ENCODE assay signal across 40 cellular contexts in the genomic region with DNA sequence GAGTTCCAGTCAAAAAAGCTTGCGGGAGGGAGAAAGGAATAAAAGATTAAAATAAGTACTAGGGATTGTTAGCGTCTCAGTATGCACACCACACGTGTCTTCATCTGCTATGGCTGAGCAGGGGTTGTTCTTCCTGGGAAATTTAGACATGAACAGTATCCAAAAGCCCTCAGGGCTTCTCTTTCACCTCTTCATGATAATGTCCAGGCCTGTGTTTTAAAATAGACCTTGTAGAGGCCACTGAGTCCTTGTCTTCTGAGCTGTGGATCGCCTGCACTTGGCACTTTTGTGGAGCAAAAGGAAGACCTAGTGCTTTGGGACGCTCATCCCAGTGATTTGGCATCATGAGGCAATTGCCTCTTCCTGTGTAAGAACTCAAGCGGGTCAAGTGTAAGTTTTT. TPM values are rescaled to one million over a fixed set of nuclear protein-coding genes. Genes with fewer than 3 reads are reported as not detected.
"Had no signal": no experiment of that assay in that cellular context is flagged by ENCODE, and none has a peak within 500 bp of the region (broad histone marks: within the 10 kb centered on the region; RNA-seq: fewer than 3 reads in every experiment).

No MANE protein-coding gene starts in this region.

- H3K9me3 ChIP-seq: adrenal gland, body of pancreas, breast epithelium, SJSA1 had no signal

- H3K4me3 ChIP-seq: adrenal gland, body of pancreas, breast epithelium, PC-9, SJSA1 had no signal

- H3K36me3 ChIP-seq: adrenal gland, breast epithelium, SJSA1 had no signal

- DNase-seq: activated B cell treated with CpG ODN at 0.5 μM for 24 hours; activated CD4-positive, alpha-beta memory T cell treated with anti-CD3 and anti-CD28 coated beads for 36 hours; activated CD4-positive, alpha-beta T cell treated with anti-CD3 and anti-CD28 coated beads for 4 hours; activated CD4-positive, alpha-beta T cell treated with anti-CD3 and anti-CD28 coated beads, Interleukin-2, amount 50 U/mL, for 1 hour; activated CD4-positive, CD25-positive, alpha-beta regulatory T cell treated with anti-CD3 and anti-CD28 coated beads, Interleukin-2, amount 50 U/mL, for 72 hours; activated CD8-positive, alpha-beta memory T cell treated with anti-CD3 and anti-CD28 coated beads, Interleukin-2, amount 50 U/mL, for 4 hours; activated gamma-delta T cell treated with Interleukin-2 at 50 U/mL for 16 hours; activated naive CD4-positive, alpha-beta T cell treated with anti-CD3 and anti-CD28 coated beads for 36 hours; activated T-cell treated with anti-CD3 and anti-CD28 coated beads for 4 hours; activated T-cell treated with anti-CD3 and anti-CD28 coated beads, Interleukin-2, amount 50 U/mL, for 4 hours; adrenal gland; body of pancreas; central memory CD4-positive, alpha-beta T cell; Kasumi-1; KG1; MM.1S; MV-4-11; NCI-H1092; NCI-H146; NCI-H187; NCI-H2029 treated with DMSO at 0.1 percent for 48 hours; NCI-H2107; NCI-H2171; NCI-H510A; NCI-H526; NCI-H748 treated with DMSO at 0.1 percent for 48 hours; NK-92 treated with Interleukin-12 subunit alpha and Interleukin-12 subunit beta, amount 100 ng/mL, for 24 hours; PC-9; SHP77; SW 1271; T-helper 1 cell; T-helper 2 cell; T-helper 9 cell had no signal

- H3K4me1 ChIP-seq: breast epithelium, SJSA1 had no signal

- ATAC-seq: activated naive CD4-positive, alpha-beta T cell treated with anti-CD3 and anti-CD28 coated beads, Interleukin-2, amount 50 U/mL, for 72 hours; activated T-cell treated with anti-CD3 and anti-CD28 coated beads, Interleukin-2, amount 50 U/mL, for 4 hours; body of pancreas had no signal

- H3K27ac ChIP-seq: adrenal gland, breast epithelium, PC-9, RWPE1, SJSA1, VCaP had no signal

- H3K27me3 ChIP-seq: adrenal gland, body of pancreas, SJSA1 had no signal

RNA-seq across cellular contexts. Expression of gene CFAP221, which starts 52.4 kb away (rescaled TPM):
- total RNA-seq: activated B cell treated with CpG ODN at 0.5 μM for 24 hours; activated CD4-positive, alpha-beta memory T cell treated with anti-CD3 and anti-CD28 coated beads for 36 hours; activated naive CD4-positive, alpha-beta T cell treated with anti-CD3 and anti-CD28 coated beads for 36 hours; activated naive CD4-positive, alpha-beta T cell treated with anti-CD3 and anti-CD28 coated beads, Interleukin-2, amount 50 U/mL, for 72 hours; activated T-cell treated with anti-CD3 and anti-CD28 coated beads, Interleukin-2, amount 50 U/mL, for 4 hours; activated T-helper 1 cell treated with anti-CD3 and anti-CD28 coated beads, Interleukin-12 subunit alpha, Interleukin-12 subunit beta, Interleukin-2, Interleukin-4 antibody, amounts not matched to agents 30 ng/mL and 10 ng/mL and 1 ng/mL, durations not matched to agents 14 hours and 24 hours and 36 hours; OCI-LY7; PC-9; SJSA1 had no signal
